Comparison of ENCODE assay signal across 9 cellular contexts in the genomic region with DNA sequence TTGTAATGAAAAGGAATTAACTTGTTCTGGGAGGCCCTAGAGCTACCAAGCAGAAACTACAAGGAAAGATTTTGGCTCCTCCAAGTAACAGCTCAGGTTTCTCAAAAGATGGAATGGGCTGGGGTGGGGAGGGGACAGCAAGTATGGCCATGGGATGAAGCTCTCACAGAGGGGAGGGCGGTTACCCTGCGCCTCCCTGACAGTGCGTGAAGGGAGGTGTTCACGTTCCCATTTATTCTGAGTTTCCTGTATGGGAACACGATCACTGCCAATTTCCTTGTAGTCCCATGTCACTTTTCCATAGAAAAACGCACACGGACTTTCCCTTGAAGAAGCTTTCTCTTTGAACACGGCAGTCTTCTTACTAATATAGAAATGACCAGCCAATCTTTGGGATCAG. TPM values are rescaled to one million over a fixed set of nuclear protein-coding genes. Genes with fewer than 3 reads are reported as not detected.
DNase-seq lines count a peak whose midpoint lies in the region; ATAC-seq and TF ChIP-seq lines count a peak whose summit lies in the region.
"Had no signal": no experiment of that assay in that cellular context is flagged by ENCODE, and none has a peak within 500 bp of the region (broad histone marks: within the 10 kb centered on the region; RNA-seq: fewer than 3 reads in every experiment).

No MANE protein-coding gene starts in this region.

- DNase-seq in WERI-Rb-1 (no peak), right atrium auricular region (ENCODE audit: low spot score) (no peak), glomerular visceral epithelial cell (ENCODE audit: extremely low spot score) (no peak), NCI-H1092 treated with DMSO at 0.1 percent for 48 hours (lab: John Stamatoyannopoulos, UW) (no peak)
- DNase-seq in effector CD8-positive, alpha-beta T cell (lab: John Stamatoyannopoulos, UW) = no peak
- DNase-seq: stimulated activated CD4-positive, alpha-beta T cell treated with anti-CD3 and anti-CD28 coated beads, Interleukin-2, amount 100 ng/mL, for 48 hours had no signal

- H3K27ac ChIP-seq in WERI-Rb-1 = peak overlapping the region; percentile 50
- peak overlapping the region; percentile 83 to 93 for H3K27ac ChIP-seq in right atrium auricular region

- no peaks in the 10 kb centered on the region for H3K27me3 Mint-ChIP-seq in stimulated activated memory B cell treated with anti-CD40 and anti-IgM and Interleukin-4, amounts not matched to agents 10 μg/mL and 1 μg/mL and 100 μg/mL, for 72 hours

- H3K4me3 Mint-ChIP-seq in stimulated activated memory B cell treated with anti-CD40 and anti-IgM and Interleukin-4, amounts not matched to agents 10 μg/mL and 1 μg/mL and 100 μg/mL, for 72 hours = peak overlapping the region; percentile 75

- H3K4me1 Mint-ChIP-seq in stimulated activated memory B cell treated with anti-CD40 and anti-IgM and Interleukin-4, amounts not matched to agents 10 μg/mL and 1 μg/mL and 100 μg/mL, for 72 hours = peaks cover 99% of the 10 kb centered on the region

- H3K4me1 ChIP-seq in right atrium auricular region = peaks cover 0 to 97% of the 10 kb centered on the region in 2 donors

- TF ChIP-seq CTCF in WERI-Rb-1 (IDR thresholded peaks at IDR 0.05; ENCODE audit: low read depth, low read length) (no peak), right atrium auricular region (IDR thresholded peaks at IDR 0.05) (no peak)

- H3K27me3 ChIP-seq in WERI-Rb-1 (ENCODE audit: insufficient read depth, low read depth, severe bottlenecking) = no peaks in the 10 kb centered on the region
- no peaks in the 10 kb centered on the region for H3K27me3 ChIP-seq in right atrium auricular region

- H3K9me3 Mint-ChIP-seq in stimulated activated memory B cell treated with anti-CD40 and anti-IgM and Interleukin-4, amounts not matched to agents 10 μg/mL and 1 μg/mL and 100 μg/mL, for 72 hours = no peaks in the 10 kb centered on the region

- ATAC-seq in GM21526 (IDR thresholded peaks at IDR 0.05; ENCODE audit: low FRiP score, unreplicated experiment) = peak; percentile 13
- no peak for ATAC-seq in stimulated activated memory B cell treated with anti-CD40 and anti-IgM and Interleukin-4, amounts not matched to agents 10 μg/mL and 1 μg/mL and 100 μg/mL, for 72 hours
- no peak for ATAC-seq in GM19395 (IDR thresholded peaks at IDR 0.05; ENCODE audit: unreplicated experiment)

- H3K36me3 Mint-ChIP-seq in stimulated activated memory B cell treated with anti-CD40 and anti-IgM and Interleukin-4, amounts not matched to agents 10 μg/mL and 1 μg/mL and 100 μg/mL, for 72 hours = peaks cover 6% of the 10 kb centered on the region

- H3K27ac Mint-ChIP-seq in stimulated activated memory B cell treated with anti-CD40 and anti-IgM and Interleukin-4, amounts not matched to agents 10 μg/mL and 1 μg/mL and 100 μg/mL, for 72 hours = peak overlapping the region; percentile 97

- H3K9me3 ChIP-seq in WERI-Rb-1 (ENCODE audit: severe bottlenecking) = no peaks in the 10 kb centered on the region
- H3K9me3 ChIP-seq in right atrium auricular region = no peaks in the 10 kb centered on the region

- H3K4me3 ChIP-seq in WERI-Rb-1 (ENCODE audit: low read depth, low read length) (no peak overlapping the region), right atrium auricular region (peak overlapping the region in 1 of 2 donors; percentile 21)

- H3K36me3 ChIP-seq in WERI-Rb-1 (peaks cover 35% of the 10 kb centered on the region), right atrium auricular region (no peaks in the 10 kb centered on the region)

RNA-seq across cellular contexts. Expression of a gene that starts 17.0 kb away (rescaled TPM):
- 100 to 1,000 TPM in 1 of 2 donors, 10 to 100 TPM in 1; 38.5 to 105 TPM for total RNA-seq in right atrium auricular region
